ENCODE assay signal across 1 cellular context in the genomic region with DNA sequence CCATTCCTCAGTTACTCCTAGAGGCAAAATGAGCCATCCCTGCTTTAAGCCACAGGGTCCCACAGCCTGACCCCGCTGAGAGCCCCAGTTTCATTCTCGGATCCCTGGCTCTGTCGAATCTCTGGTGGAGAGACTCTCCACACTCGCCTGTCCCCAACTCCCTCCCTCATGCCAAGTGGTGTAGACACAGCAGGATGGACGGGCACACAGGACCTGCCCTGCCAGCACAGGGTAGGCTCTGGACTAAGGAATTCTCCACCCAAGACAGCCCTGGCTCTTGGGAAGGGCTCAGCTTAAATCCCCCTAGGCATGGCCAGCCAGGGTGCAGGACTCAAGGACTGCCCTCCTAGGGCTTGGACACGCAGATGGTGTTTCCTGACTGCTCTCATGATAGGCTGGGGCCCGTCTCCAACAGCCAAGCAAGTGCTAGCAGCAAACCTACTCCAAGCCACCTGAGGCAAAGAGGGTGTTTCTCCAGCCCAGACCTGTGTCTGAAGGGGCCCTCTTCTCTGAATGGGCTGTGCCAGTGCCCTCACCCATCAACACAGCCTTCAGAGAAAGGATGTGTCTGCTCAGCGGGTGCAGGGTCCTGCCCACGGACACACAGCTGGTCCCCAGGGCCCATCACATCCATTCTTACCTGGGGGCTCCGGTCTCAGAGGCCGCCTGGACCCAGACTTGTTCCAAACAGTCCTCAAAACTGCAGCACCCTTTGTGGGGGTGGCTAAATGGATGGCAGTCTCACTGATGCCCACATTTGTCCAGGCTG.
TF ChIP-seq lines count a peak whose summit lies in the region.

No MANE protein-coding gene starts in this region.

TF ChIP-seq in HepG2, 621 proteins besides CTCF, POLR2A, EP300 and RAD21:
- no peak for TF ChIP-seq ZNF431 (CRISPR knock-in tag; IDR thresholded peaks at IDR 0.05; ENCODE audit: borderline replicate concordance, low read depth)
- no peak for TF ChIP-seq ZNF232 (CRISPR knock-in tag; IDR thresholded peaks at IDR 0.05; ENCODE audit: borderline replicate concordance)
- TF ChIP-seq ZNF30 (CRISPR knock-in tag; IDR thresholded peaks at IDR 0.05) = no peak
